In genomic region chr7:28856656-28857055, GRCh38 we compare ENCODE assay signal across 1 cellular context.
TF ChIP-seq lines count a peak whose summit lies in the region.

No MANE protein-coding gene starts in this region.

TF ChIP-seq in SK-N-SH, 30 proteins besides CTCF, POLR2A, EP300 and RAD21 (continued from another document):
- TF ChIP-seq IRF3 (IDR thresholded peaks at IDR 0.05; ENCODE audit: low read depth, low read length) = no peak
